9 cellular contexts compared by ENCODE assay signal in the genomic region with DNA sequence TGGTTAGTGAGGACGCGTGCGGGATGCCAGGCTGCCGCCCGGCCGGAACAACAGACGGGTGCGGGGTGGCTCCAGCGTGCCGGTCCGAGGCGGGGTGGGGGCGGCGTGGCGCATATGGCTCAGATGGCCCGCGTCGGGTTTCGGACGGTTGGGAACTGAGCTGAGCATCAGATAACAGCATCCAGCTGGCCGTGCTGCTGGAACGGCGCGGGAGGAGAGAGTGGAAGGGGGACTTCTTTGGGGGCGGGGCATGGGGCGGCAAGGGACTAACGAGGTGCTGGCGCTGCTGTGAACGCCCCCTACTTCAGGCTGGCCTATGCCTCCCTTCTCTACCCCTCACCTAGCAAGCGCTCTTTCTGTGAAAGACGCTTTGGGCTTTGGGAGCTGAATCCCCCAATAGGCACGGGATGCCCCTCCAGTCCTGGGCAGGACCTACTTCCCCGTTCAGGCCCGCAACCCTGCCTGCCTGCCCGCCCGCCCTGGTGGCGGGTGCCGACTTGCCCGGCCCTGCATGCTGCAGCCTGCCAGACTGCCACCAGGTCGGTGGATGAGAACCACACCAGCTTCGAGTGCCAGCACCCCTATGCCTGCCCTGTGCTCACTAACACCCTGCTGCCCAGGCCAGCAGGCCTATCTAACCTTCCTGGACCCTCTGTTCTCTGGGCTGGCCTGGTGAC. TPM values are rescaled to one million over a fixed set of nuclear protein-coding genes. Genes with fewer than 3 reads are reported as not detected.
A peak's percentile ranks its signal among the peaks of the same experiment; 100 is the strongest.
DNase-seq lines count a peak whose midpoint lies in the region; ATAC-seq, FAIRE-seq and TF ChIP-seq lines count a peak whose summit lies in the region.
"Had no signal": no experiment of that assay in that cellular context is flagged by ENCODE, and none has a peak within 500 bp of the region (broad histone marks: within the 10 kb centered on the region; RNA-seq: fewer than 3 reads in every experiment).

No MANE protein-coding gene starts in this region.

- H3K4me3 ChIP-seq in Loucy (ENCODE audit: low read length, poor library complexity, severe bottlenecking) (peak overlapping the region; percentile 88), duodenal mucosa (ENCODE audit: low read depth in 1 of 2, low read length in 2 of 2) (peak overlapping the region; percentile 81 to 85), mucosa of descending colon (peak overlapping the region; percentile 51), tibial nerve (peak overlapping the region; percentile 71 to 96 (median 88))

- H3K36me3 ChIP-seq in Loucy (ENCODE audit: insufficient read depth, low read length) (no peaks in the 10 kb centered on the region), duodenal mucosa (ENCODE audit: control insufficient read depth in 1 of 2, insufficient read depth in 2 of 2, low read length in 2 of 2) (peaks cover 0 to 14% of the 10 kb centered on the region in 2 donors), mucosa of descending colon (ENCODE audit: low read depth) (no peaks in the 10 kb centered on the region), tibial nerve (peaks cover 0 to 5% (median 0%) of the 10 kb centered on the region in 3 donors)

- CTCF ChIA-PET in WTC11 (lab: Charles Lee): interaction anchor here (0.6 to 7.4 kb wide), 42 partner anchors 8 to 1640 kb away, joined by 3 to 207 read pairs (median 5); a partner anchor contains a TSS

- FAIRE-seq in GM19239 (lab: Jason Lieb, UNC): peak; percentile 37

- intact Hi-C loops in mucosa of descending colon (cut with DNase I, micrococcal nuclease): loop anchor here (5.0 kb wide), 2 partner anchors 34 to 39 kb away; no protein-coding TSS in a partner anchor

- peak overlapping the region; percentile 94 for H3K4me2 ChIP-seq in Loucy (ENCODE audit: low read depth, low read length, poor library complexity, severe bottlenecking)

- peak overlapping the region; percentile 47; the same call in 1 of the 2 replicates for H2AFZ ChIP-seq in Loucy (ENCODE audit: low read length)

- DNase-seq in Ammon's horn (ENCODE audit: low spot score): peak; percentile 57
- DNase-seq in GM19239 (ENCODE audit: insufficient read length, low spot score): no peak
- peak; percentile 66 for DNase-seq in WTC11 (ENCODE audit: low spot score)
- DNase-seq in mucosa of descending colon: peak in 2 of 3 donors; percentile 50 to 80
- no peak for DNase-seq in tibial nerve (ENCODE audit: low spot score in 2 of 2)
- DNase-seq in NCI-H2081 (lab: John Stamatoyannopoulos, UW): no peak

- H3K9ac ChIP-seq in Loucy (ENCODE audit: low read depth, low read length, poor library complexity, severe bottlenecking): peak overlapping the region; percentile 99
- peak overlapping the region; percentile 47 to 64 for H3K9ac ChIP-seq in duodenal mucosa (ENCODE audit: low read depth in 1 of 2, low read length in 2 of 2)

- H3K9me3 ChIP-seq in Loucy (ENCODE audit: insufficient read depth, low read depth, low read length) (no peaks in the 10 kb centered on the region), duodenal mucosa (ENCODE audit: control insufficient read depth in 1 of 2, low read length in 2 of 2) (no peaks in the 10 kb centered on the region), mucosa of descending colon (no peaks in the 10 kb centered on the region), tibial nerve (no peaks in the 10 kb centered on the region)

- H3K4me3 Mint-ChIP-seq in WTC11: peak overlapping the region; percentile 86

- H4K20me1 ChIP-seq in Loucy (ENCODE audit: insufficient read depth, low read length, poor library complexity, severe bottlenecking): peaks cover 4% of the 10 kb centered on the region

- H3K27me3 ChIP-seq in Loucy (ENCODE audit: insufficient read depth, low read length, poor library complexity, severe bottlenecking) (no peaks in the 10 kb centered on the region), duodenal mucosa (ENCODE audit: control insufficient read depth in 1 of 2, insufficient read depth in 2 of 2, low read length in 2 of 2) (no peaks in the 10 kb centered on the region), tibial nerve (no peaks in the 10 kb centered on the region)

- no peaks in the 10 kb centered on the region for H3K9me3 Mint-ChIP-seq in WTC11

- TF ChIP-seq CTCF in Loucy (conservative IDR thresholded peaks at IDR 0.05; ENCODE audit: low read length) (no peak), WTC11 (IDR thresholded peaks at IDR 0.05) (no peak), mucosa of descending colon (IDR thresholded peaks at IDR 0.05) (no peak), tibial nerve (IDR thresholded peaks at IDR 0.05) (peak in 1 of 5 experiments; percentile 13)

- peaks cover 41% of the 10 kb centered on the region for H3K4me1 Mint-ChIP-seq in WTC11

- peaks cover 9% of the 10 kb centered on the region for H3F3A ChIP-seq in Loucy (ENCODE audit: low read depth)

- WGBS in tibial nerve, 2 donors: 2 to 7% methylated on average over 13 to 19 of the region's 41 CpGs

- H3K79me2 ChIP-seq in Loucy (ENCODE audit: insufficient read depth, low read length): peaks cover 34% of the 10 kb centered on the region

- H3K9me2 ChIP-seq in Loucy (replicated peaks; ENCODE audit: low read depth, low read length): no peaks in the 10 kb centered on the region

- H3K36me3 Mint-ChIP-seq in WTC11: no peaks in the 10 kb centered on the region

- H3K4me1 ChIP-seq in Loucy (ENCODE audit: insufficient read depth, low read length, poor library complexity, severe bottlenecking) (peaks cover 41% of the 10 kb centered on the region), duodenal mucosa (ENCODE audit: control insufficient read depth in 1 of 2, insufficient read depth in 2 of 2, low read length in 2 of 2) (peaks cover 33 to 40% of the 10 kb centered on the region in 2 donors), mucosa of descending colon (ENCODE audit: low read depth) (peaks cover 16% of the 10 kb centered on the region), tibial nerve (peaks cover 0 to 69% (median 44%) of the 10 kb centered on the region in 4 donors)

- peaks cover 40% of the 10 kb centered on the region for H3K27me3 Mint-ChIP-seq in WTC11 (ENCODE audit: low read depth)

- H3K27ac Mint-ChIP-seq in WTC11: no peak overlapping the region

- H3K27ac ChIP-seq in duodenal mucosa (ENCODE audit: low read depth, low read length): peak overlapping the region; percentile 66
- H3K27ac ChIP-seq in tibial nerve: peak overlapping the region; percentile 86 to 98 (median 92)

- ATAC-seq in WTC11 (peak; percentile 14), mucosa of descending colon (peak; percentile 5)

- TF ChIP-seq EP300 in tibial nerve (IDR thresholded peaks at IDR 0.05): no peak

- no peak for TF ChIP-seq POLR2A in tibial nerve (IDR thresholded peaks at IDR 0.05)

- POLR2A ChIA-PET in WTC11 (lab: Charles Lee): interaction anchor here (0.8 to 2.8 kb wide), 7 partner anchors 17 to 334 kb away, joined by 3 to 11 read pairs (median 3); a partner anchor contains a TSS

TF ChIP-seq in WTC11, 78 proteins besides CTCF, POLR2A, EP300 and RAD21 (continues in another document):
- no peak for TF ChIP-seq TP53 (CRISPR knock-in tag; IDR thresholded peaks at IDR 0.05)
- no peak for TF ChIP-seq NFYB (CRISPR knock-in tag; conservative IDR thresholded peaks at IDR 0.05; ENCODE audit: low read depth)
- TF ChIP-seq FOXP1 (CRISPR knock-in tag; IDR thresholded peaks at IDR 0.05; ENCODE audit: borderline replicate concordance): no peak
- TF ChIP-seq SMAD4 (CRISPR knock-in tag; IDR thresholded peaks at IDR 0.05): no peak
- TF ChIP-seq, protein P1, sequence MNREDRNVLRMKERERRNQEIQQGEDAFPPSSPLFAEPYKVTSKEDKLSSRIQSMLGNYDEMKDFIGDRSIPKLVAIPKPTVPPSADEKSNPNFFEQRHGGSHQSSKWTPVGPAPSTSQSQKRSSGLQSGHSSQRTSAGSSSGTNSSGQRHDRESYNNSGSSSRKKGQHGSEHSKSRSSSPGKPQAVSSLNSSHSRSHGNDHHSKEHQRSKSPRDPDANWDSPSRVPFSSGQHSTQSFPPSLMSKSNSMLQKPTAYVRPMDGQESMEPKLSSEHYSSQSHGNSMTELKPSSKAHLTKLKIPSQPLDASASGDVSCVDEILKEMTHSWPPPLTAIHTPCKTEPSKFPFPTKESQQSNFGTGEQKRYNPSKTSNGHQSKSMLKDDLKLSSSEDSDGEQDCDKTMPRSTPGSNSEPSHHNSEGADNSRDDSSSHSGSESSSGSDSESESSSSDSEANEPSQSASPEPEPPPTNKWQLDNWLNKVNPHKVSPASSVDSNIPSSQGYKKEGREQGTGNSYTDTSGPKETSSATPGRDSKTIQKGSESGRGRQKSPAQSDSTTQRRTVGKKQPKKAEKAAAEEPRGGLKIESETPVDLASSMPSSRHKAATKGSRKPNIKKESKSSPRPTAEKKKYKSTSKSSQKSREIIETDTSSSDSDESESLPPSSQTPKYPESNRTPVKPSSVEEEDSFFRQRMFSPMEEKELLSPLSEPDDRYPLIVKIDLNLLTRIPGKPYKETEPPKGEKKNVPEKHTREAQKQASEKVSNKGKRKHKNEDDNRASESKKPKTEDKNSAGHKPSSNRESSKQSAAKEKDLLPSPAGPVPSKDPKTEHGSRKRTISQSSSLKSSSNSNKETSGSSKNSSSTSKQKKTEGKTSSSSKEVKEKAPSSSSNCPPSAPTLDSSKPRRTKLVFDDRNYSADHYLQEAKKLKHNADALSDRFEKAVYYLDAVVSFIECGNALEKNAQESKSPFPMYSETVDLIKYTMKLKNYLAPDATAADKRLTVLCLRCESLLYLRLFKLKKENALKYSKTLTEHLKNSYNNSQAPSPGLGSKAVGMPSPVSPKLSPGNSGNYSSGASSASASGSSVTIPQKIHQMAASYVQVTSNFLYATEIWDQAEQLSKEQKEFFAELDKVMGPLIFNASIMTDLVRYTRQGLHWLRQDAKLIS (CRISPR knock-in tag; IDR thresholded peaks at IDR 0.05; ENCODE audit: borderline replicate concordance): no peak
- TF ChIP-seq, protein P2, sequence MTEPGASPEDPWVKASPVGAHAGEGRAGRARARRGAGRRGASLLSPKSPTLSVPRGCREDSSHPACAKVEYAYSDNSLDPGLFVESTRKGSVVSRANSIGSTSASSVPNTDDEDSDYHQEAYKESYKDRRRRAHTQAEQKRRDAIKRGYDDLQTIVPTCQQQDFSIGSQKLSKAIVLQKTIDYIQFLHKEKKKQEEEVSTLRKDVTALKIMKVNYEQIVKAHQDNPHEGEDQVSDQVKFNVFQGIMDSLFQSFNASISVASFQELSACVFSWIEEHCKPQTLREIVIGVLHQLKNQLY (CRISPR knock-in tag; IDR thresholded peaks at IDR 0.05): no peak

RNA-seq across cellular contexts. Expression of a gene that starts 0.5 kb away (rescaled TPM):
- total RNA-seq in WTC11 (2021) (1.4 to 2.0 TPM (median 1.5 TPM) in 3 replicates), mucosa of descending colon (1 to 10 TPM in 2 of 3 donors, under 1 TPM in 1; 0.58 to 2.8 (median 1.6) TPM), tibial nerve (10 to 100 TPM in 1 of 4 donors, 1 to 10 TPM in 2, under 1 TPM in 1; 0.60 to 10.3 (median 8.0) TPM)

RNA-seq across cellular contexts. Expression of a gene that starts 3.9 kb away (rescaled TPM):
- total RNA-seq in WTC11 (2021): 0.17 to 0.69 TPM (median 0.39 TPM) in 3 replicates
- total RNA-seq in mucosa of descending colon: under 1 TPM in 1 of 3 donors, not detected in 2; 0.38 TPM
- total RNA-seq in tibial nerve: 1 to 10 TPM in 2 of 4 donors, not detected in 2; 1.3 to 1.4 TPM
- total RNA-seq: renal cortical epithelial cell had no signal

RNA-seq across cellular contexts. Expression of a gene that starts 10.2 kb away (rescaled TPM):
- 1.2 to 1.9 TPM (median 1.6 TPM) in 3 replicates for total RNA-seq in WTC11 (2021)
- total RNA-seq in mucosa of descending colon: 100 to 1,000 TPM in 2 of 3 donors, 10 to 100 TPM in 1; 90.3 to 192 (median 139) TPM
- total RNA-seq in tibial nerve: 10 to 100 TPM; 47.9 to 68.4 (median 66.9) TPM

RNA-seq across cellular contexts. Expression of a gene that starts 17.3 kb away (rescaled TPM):
- total RNA-seq in WTC11 (2021): 29.2 to 32.2 TPM (median 32.2 TPM) in 3 replicates
- total RNA-seq in mucosa of descending colon: 10 to 100 TPM; 33.1 to 52.5 (median 39.5) TPM
- total RNA-seq in tibial nerve: 10 to 100 TPM; 43.2 to 77.5 (median 50.7) TPM

RNA-seq across cellular contexts. Expression of a gene that starts 52.8 kb away (rescaled TPM):
- 25.9 to 31.8 TPM (median 29.9 TPM) in 3 replicates for total RNA-seq in WTC11 (2021)
- 1 to 10 TPM; 2.6 to 5.4 (median 4.0) TPM for total RNA-seq in mucosa of descending colon
- 10 to 100 TPM in 1 of 4 donors, 1 to 10 TPM in 3; 1.5 to 12.2 (median 2.8) TPM for total RNA-seq in tibial nerve

Comparison
In these comparisons a context has a peak if more than half of its experiments do, and no peak if none do; other contexts are left out.
1. DNase-seq: peak in Ammon's horn (single experiment), WTC11 (single experiment) and mucosa of descending colon (2 of 3); none in GM19239 (single experiment), tibial nerve (0 of 2) and NCI-H2081 (0 of 2).
2. RNA of a gene that starts 10.2 kb away (total RNA-seq): 90.3 to 192 TPM in mucosa of descending colon and 47.9 to 68.4 TPM in tibial nerve; 1.2 to 1.9 TPM in WTC11; every median in the first group is over 10 times any median in the second.
3. Peak in every context shown above with its lines, with median percentiles within 50 percentile points of each other: H3K4me3 ChIP-seq.